11 cellular contexts compared by ENCODE assay signal in genomic region chr11:68012843-68013610, GRCh38. TPM values are rescaled to one million over a fixed set of nuclear protein-coding genes. Genes with fewer than 3 reads are reported as not detected.
DNase-seq lines count a peak whose midpoint lies in the region; ATAC-seq and TF ChIP-seq lines count a peak whose summit lies in the region.
"Had no signal": no experiment of that assay in that cellular context is flagged by ENCODE, and none has a peak within 500 bp of the region (broad histone marks: within the 10 kb centered on the region; RNA-seq: fewer than 3 reads in every experiment).

No MANE protein-coding gene starts in this region.

- DNase-seq in AG09319 (ENCODE audit: extremely low read depth, low read depth) = peak; percentile 88
- peak; percentile 75 for DNase-seq in MM.1S
- DNase-seq in myocyte (ENCODE audit: low read depth) = peak; percentile 99
- DNase-seq in activated CD8-positive, alpha-beta memory T cell treated with anti-CD3 and anti-CD28 coated beads, Interleukin-2, amount 50 U/mL, for 4 hours = no peak
- no peak for DNase-seq in NCI-H446 (lab: John Stamatoyannopoulos, UW)
- DNase-seq in glutamatergic neuron = no peak
- DNase-seq: activated CD4-positive, alpha-beta T cell treated with anti-CD3 and anti-CD28 coated beads, Interleukin-2, amount 50 U/mL, for 48 hours; DMS 273 treated with DMSO at 0.1 percent for 48 hours; NCI-H1105 treated with DMSO at 0.1 percent for 48 hours had no signal

- H3K4me1 Mint-ChIP-seq in dendritic cell treated with granulocyte-macrophage colony-stimulating factor and Interleukin-4, amounts not matched to agents 40 ng/mL and 50 ng/mL, for 4 days (ENCODE audit: low read depth) = peaks cover 87% of the 10 kb centered on the region
- H3K4me1 Mint-ChIP-seq in glutamatergic neuron (ENCODE audit: low read depth, unreplicated experiment) = peaks cover 10% of the 10 kb centered on the region

- H3K27ac ChIP-seq in MM.1S (ENCODE audit: low read length) = peak overlapping the region; percentile 28; the same call in 1 of the 2 replicates

- H3K9me2 ChIP-seq in MM.1S (replicated peaks; ENCODE audit: insufficient read depth, low read length) = no peaks in the 10 kb centered on the region

- H3K27me3 ChIP-seq in MM.1S (replicated peaks; ENCODE audit: insufficient read depth, low read length) = no peaks in the 10 kb centered on the region

- peak overlapping the region; percentile 17; the same call in 1 of the 2 replicates for H3K4me2 ChIP-seq in MM.1S (ENCODE audit: low read depth, low read length)

- H3K9me3 Mint-ChIP-seq in dendritic cell treated with granulocyte-macrophage colony-stimulating factor and Interleukin-4, amounts not matched to agents 40 ng/mL and 50 ng/mL, for 4 days = no peaks in the 10 kb centered on the region
- H3K9me3 Mint-ChIP-seq in glutamatergic neuron (ENCODE audit: unreplicated experiment) = peaks cover 7% of the 10 kb centered on the region

- no peak overlapping the region for H2AFZ ChIP-seq in MM.1S (ENCODE audit: low read length)

- H3K27me3 Mint-ChIP-seq in dendritic cell treated with granulocyte-macrophage colony-stimulating factor and Interleukin-4, amounts not matched to agents 40 ng/mL and 50 ng/mL, for 4 days = no peaks in the 10 kb centered on the region
- H3K27me3 Mint-ChIP-seq in glutamatergic neuron (ENCODE audit: unreplicated experiment) = peaks cover 9% of the 10 kb centered on the region

- TF ChIP-seq CTCF in AG09319 (IDR thresholded peaks at IDR 0.05; ENCODE audit: low read depth, low read length) = no peak
- no peak for TF ChIP-seq CTCF in MM.1S (IDR thresholded peaks at IDR 0.05; ENCODE audit: low read length)
- TF ChIP-seq CTCF in glutamatergic neuron (IDR thresholded peaks at IDR 0.05; ENCODE audit: partially characterized antibody, unreplicated experiment) = no peak

- H3K36me3 ChIP-seq in MM.1S (replicated peaks; ENCODE audit: insufficient read depth, low read length) = no peaks in the 10 kb centered on the region

- H3K9me3 ChIP-seq in MM.1S (replicated peaks; ENCODE audit: insufficient read depth, low read length) = no peaks in the 10 kb centered on the region

- H3K27ac Mint-ChIP-seq in dendritic cell treated with granulocyte-macrophage colony-stimulating factor and Interleukin-4, amounts not matched to agents 40 ng/mL and 50 ng/mL, for 4 days = peak overlapping the region; percentile 99
- no peak overlapping the region for H3K27ac Mint-ChIP-seq in glutamatergic neuron (ENCODE audit: unreplicated experiment)

- no peak for ATAC-seq in HG03045 (IDR thresholded peaks at IDR 0.05; ENCODE audit: unreplicated experiment)

- no peaks in the 10 kb centered on the region for H4K20me1 ChIP-seq in MM.1S (ENCODE audit: insufficient read depth, low read length)

- no peak overlapping the region for H3K4me3 ChIP-seq in MM.1S (ENCODE audit: low read length)

- peaks cover 48% of the 10 kb centered on the region for H3K4me1 ChIP-seq in MM.1S (ENCODE audit: low read length)

- intact Hi-C loops in dendritic cell treated with granulocyte-macrophage colony-stimulating factor and Interleukin-4, amounts not matched to agents 40 ng/mL and 50 ng/mL, for 4 days (cut with micrococcal nuclease) = no loop called here

- no peak overlapping the region for H3K4me3 Mint-ChIP-seq in dendritic cell treated with granulocyte-macrophage colony-stimulating factor and Interleukin-4, amounts not matched to agents 40 ng/mL and 50 ng/mL, for 4 days
- H3K4me3 Mint-ChIP-seq in glutamatergic neuron (ENCODE audit: unreplicated experiment) = no peak overlapping the region

- no peaks in the 10 kb centered on the region for H3K79me2 ChIP-seq in MM.1S (ENCODE audit: low read length)

- peaks cover 65% of the 10 kb centered on the region for H3K36me3 Mint-ChIP-seq in dendritic cell treated with granulocyte-macrophage colony-stimulating factor and Interleukin-4, amounts not matched to agents 40 ng/mL and 50 ng/mL, for 4 days (ENCODE audit: low read depth)
- no peaks in the 10 kb centered on the region for H3K36me3 Mint-ChIP-seq in glutamatergic neuron (ENCODE audit: unreplicated experiment)

- no peak overlapping the region for H3K9ac ChIP-seq in MM.1S (ENCODE audit: low read length)

- H3F3A ChIP-seq in MM.1S (ENCODE audit: insufficient read depth, low read length) = peaks cover 29% of the 10 kb centered on the region

RNA-seq across cellular contexts. Expression of gene ALDH3B1, which starts 2.9 kb away (rescaled TPM):
- total RNA-seq in myocyte (36.6 and 68.4 TPM in 2 replicates), glutamatergic neuron (ENCODE audit: unreplicated experiment) (0.22 TPM)
- 26.8 TPM for polyA plus RNA-seq in myocyte (2012)

RNA-seq across cellular contexts. Expression of gene UNC93B1, which starts 9.1 kb away (rescaled TPM):
- 25.0 and 32.4 TPM in 2 replicates for total RNA-seq in myocyte
- 13.7 TPM for polyA plus RNA-seq in myocyte (2012)
- 0.86 TPM for total RNA-seq in glutamatergic neuron (ENCODE audit: unreplicated experiment)

RNA-seq across cellular contexts. Expression of gene NDUFS8, which starts 17.5 kb away (rescaled TPM):
- 154 and 195 TPM in 2 replicates for total RNA-seq in myocyte
- 215 TPM for polyA plus RNA-seq in myocyte (2012)
- 136 TPM for total RNA-seq in glutamatergic neuron (ENCODE audit: unreplicated experiment)

RNA-seq across cellular contexts. Expression of gene TCIRG1, which starts 25.8 kb away (rescaled TPM):
- total RNA-seq in myocyte = 25.8 and 33.1 TPM in 2 replicates
- polyA plus RNA-seq in myocyte (2012) = 23.3 TPM
- 47.2 TPM for total RNA-seq in glutamatergic neuron (ENCODE audit: unreplicated experiment)

Comparison
In these comparisons a context has a peak if more than half of its experiments do, and no peak if none do; other contexts are left out.
1. DNase-seq: peak in AG09319 (single experiment), MM.1S (single experiment) and myocyte (single experiment); none in activated CD8-positive, alpha-beta memory T cell treated with anti-CD3 and anti-CD28 coated beads, Interleukin-2, amount 50 U/mL, for 4 hours (single experiment), NCI-H446 (0 of 2) and glutamatergic neuron (single experiment).
2. RNA of gene ALDH3B1, which starts 2.9 kb away (total RNA-seq): 36.6 to 68.4 TPM in myocyte; 0.22 TPM in glutamatergic neuron (single experiment); every median in the first group is over 10 times any median in the second.
3. RNA of gene UNC93B1, which starts 9.1 kb away (total RNA-seq): 25.0 to 32.4 TPM in myocyte; 0.86 TPM in glutamatergic neuron (single experiment); every median in the first group is over 10 times any median in the second.